8 cellular contexts compared by ENCODE assay signal in the genomic region with DNA sequence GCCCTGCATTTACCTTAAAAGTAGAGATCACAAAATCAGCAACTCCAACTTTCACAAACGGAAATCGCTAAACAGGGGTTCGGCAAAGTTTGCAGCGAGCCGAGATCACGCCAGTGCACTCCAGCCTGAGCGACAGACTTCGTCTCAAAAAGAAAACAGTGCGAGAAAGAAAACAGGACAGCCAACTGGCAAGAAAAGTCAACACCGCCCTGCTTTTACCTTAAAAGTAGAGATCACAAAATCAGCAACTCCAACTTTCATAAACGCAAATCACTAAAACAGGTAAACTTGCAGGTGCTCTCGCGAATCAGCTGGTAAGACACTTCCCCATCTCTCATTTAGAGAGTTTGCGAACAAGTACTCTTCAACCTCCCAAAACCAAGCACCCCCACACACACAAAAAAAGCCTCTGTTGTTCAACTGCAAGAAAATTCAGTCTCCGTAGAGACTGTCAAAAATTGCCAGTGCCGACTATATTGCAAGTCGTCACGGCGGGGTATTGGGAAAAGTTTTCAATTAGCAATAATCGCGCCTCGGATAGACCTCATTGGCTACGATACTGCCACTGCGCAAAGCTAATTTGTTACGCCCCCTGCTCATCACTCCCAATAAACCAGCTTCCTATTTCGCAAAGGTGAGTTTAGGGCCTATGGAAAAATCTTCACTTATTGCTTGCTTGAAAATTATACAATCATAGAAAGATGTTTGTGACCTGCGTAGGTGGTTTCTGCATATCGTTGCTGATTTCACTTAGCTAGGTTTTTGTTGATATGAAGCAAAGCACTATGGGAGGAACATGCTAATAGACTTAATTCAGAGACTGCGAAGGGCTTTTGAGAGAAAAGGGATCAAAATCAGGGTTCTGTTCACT. TPM values are rescaled to one million over a fixed set of nuclear protein-coding genes. Genes with fewer than 3 reads are reported as not detected.
DNase-seq lines count a peak whose midpoint lies in the region; ATAC-seq and TF ChIP-seq lines count a peak whose summit lies in the region.

Gene RNU4-1 (minus strand): TSS at position 577 of the 871 bp plus-strand sequence.

- WGBS in aorta, 2 donors = 1% methylated on average over 29 of the region's 29 CpGs

- no peak within 1 kb of the TSS for H3K27ac Mint-ChIP-seq in T-helper 17 cell

- peak within 1 kb of the TSS in 1 of 2 donors; percentile 80 for H3K27ac ChIP-seq in aorta (ENCODE audit: low read depth in 1 of 2, low read length in 2 of 2)

- H3K9me3 ChIP-seq in T-helper 17 cell (ENCODE audit: control insufficient read depth, low read length, poor library complexity, severe bottlenecking) (no peaks in the 10 kb centered on the region), aorta (ENCODE audit: control insufficient read depth, low read length) (no peaks in the 10 kb centered on the region)

- peak; percentile 88 for DNase-seq in NCI-H1694 (lab: John Stamatoyannopoulos, UW)
- peak; percentile 46 to 61 (median 59) for DNase-seq in T-helper 17 cell
- peak in 56 of 58 donors; percentile 16 to 86 (median 64) for DNase-seq in anterior cingulate cortex (lab: John Stamatoyannopoulos, UW)
- DNase-seq in hepatic stellate cell (ENCODE audit: low spot score) = peak; percentile 42
- peak; percentile 87 for DNase-seq in putamen (ENCODE audit: low spot score)
- DNase-seq in aorta = peak; percentile 71 to 77

- no peaks in the 10 kb centered on the region for H3K4me1 ChIP-seq in aorta (ENCODE audit: control insufficient read depth in 1 of 2, insufficient read depth in 2 of 2, low read length in 2 of 2)

- peaks cover 0 to 2% of the 10 kb centered on the region in 2 donors for H3K27me3 ChIP-seq in aorta (ENCODE audit: control insufficient read depth in 1 of 2, insufficient read depth in 2 of 2, low read length in 1 of 2)

- peak within 1 kb of the TSS; percentile 56 to 83 for H3K4me3 ChIP-seq in aorta (ENCODE audit: low read length in 2 of 2)

- intact Hi-C loops in aorta (cut with DNase I) = no loop called here

- ATAC-seq in HG02798 (IDR thresholded peaks at IDR 0.05; ENCODE audit: poor library complexity, unreplicated experiment) (peak; percentile 35), T-helper 17 cell (peak; percentile 59), aorta (ENCODE audit: low FRiP score) (peak; percentile 80)

- peaks cover 4% of the 10 kb centered on the region for H3K4me1 Mint-ChIP-seq in T-helper 17 cell

- no peaks in the 10 kb centered on the region for H3K36me3 Mint-ChIP-seq in T-helper 17 cell (ENCODE audit: low read depth)

- peak; percentile 99 for TF ChIP-seq POLR2A in GM10847 (IDR thresholded peaks at IDR 0.05; ENCODE audit: extremely low read depth, insufficient read length)

- H3K4me3 Mint-ChIP-seq in T-helper 17 cell = no peak within 1 kb of the TSS

- H3K36me3 ChIP-seq in aorta (ENCODE audit: control insufficient read depth in 1 of 2, insufficient read depth in 2 of 2, low read length in 1 of 2) = no peaks in the 10 kb centered on the region

- no peaks in the 10 kb centered on the region for H3K27me3 Mint-ChIP-seq in T-helper 17 cell

RNA-seq across cellular contexts. Expression of gene RNU4-1, which starts in this region (rescaled TPM):
- total RNA-seq in T-helper 17 cell (1,000 to 10,000 TPM; 2,168 to 2,286 TPM), aorta (1,000 to 10,000 TPM; 1,718 to 2,225 TPM)
- polyA plus RNA-seq in aorta = not detected
